In the genomic region with DNA sequence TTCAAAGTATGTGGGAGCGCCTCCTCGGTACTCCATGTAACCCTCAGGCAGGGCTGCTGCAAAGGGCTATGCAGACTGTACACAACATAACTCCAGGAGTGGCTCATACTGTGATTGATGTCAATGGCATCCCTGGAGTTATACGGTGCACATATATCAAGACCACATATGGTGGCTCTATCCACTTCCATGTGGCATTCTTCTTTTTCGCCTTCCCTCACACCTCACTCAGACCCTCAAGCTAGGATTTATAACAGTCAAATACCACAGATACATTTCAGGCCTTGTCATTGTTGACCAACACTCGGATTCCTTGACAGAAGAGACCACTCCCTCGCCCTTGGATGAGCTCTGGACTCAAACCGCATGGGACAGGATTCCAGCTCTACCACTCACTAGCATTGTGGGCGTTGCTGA, we compare ENCODE assay signal across 17 cellular contexts. TPM values are rescaled to one million over a fixed set of nuclear protein-coding genes. Genes with fewer than 3 reads are reported as not detected.
A peak's percentile ranks its signal among the peaks of the same experiment; 100 is the strongest.
DNase-seq lines count a peak whose midpoint lies in the region; ATAC-seq, FAIRE-seq and TF ChIP-seq lines count a peak whose summit lies in the region.
"Had no signal": no experiment of that assay in that cellular context is flagged by ENCODE, and none has a peak within 500 bp of the region (broad histone marks: within the 10 kb centered on the region; RNA-seq: fewer than 3 reads in every experiment).

No MANE protein-coding gene starts in this region.

- DNase-seq in A549 (ENCODE audit: low read depth in 1 of 2, low spot score in 1 of 2) = peak in 1 of 2 experiments; percentile 51
- DNase-seq in HFF-Myc (ENCODE audit: extremely low read depth, low read depth) = peak; percentile 42
- DNase-seq in brain microvascular endothelial cell = peak; percentile 85
- DNase-seq in kidney epithelial cell (ENCODE audit: low read depth) = peak; percentile 19
- no peak for DNase-seq in progenitor cell of endocrine pancreas (ENCODE audit: low spot score, unreplicated experiment)
- no peak for DNase-seq in cardiac septum (ENCODE audit: low spot score)
- no peak for DNase-seq in endothelial cell (ENCODE audit: low spot score)
- DNase-seq: ACHN; activated CD4-positive, alpha-beta T cell treated with anti-CD3 and anti-CD28 coated beads for 1 hour; body of pancreas; NCI-H1048; NCI-H345; stimulated activated CD4-positive, alpha-beta T cell treated with anti-CD3 and anti-CD28 coated beads, Interleukin-2, amount 100 ng/mL, for 24 hours; T-helper 1 cell had no signal

- H3K9me3 ChIP-seq in A549 = no peaks in the 10 kb centered on the region
- H3K9me3 ChIP-seq: body of pancreas had no signal

- in situ Hi-C loops in brain microvascular endothelial cell (cut with HindIII; ENCODE audit: low pct_ligation_motif_present, low sequenced_read_pairs) = no loop called here

- FAIRE-seq in A549 (lab: Jason Lieb, UNC) = no peak

- peaks cover 7% of the 10 kb centered on the region for H3K9me3 Mint-ChIP-seq in progenitor cell of endocrine pancreas (ENCODE audit: low read depth)
- H3K9me3 Mint-ChIP-seq in endothelial cell (ENCODE audit: unreplicated experiment) = no peaks in the 10 kb centered on the region

- H3K4me3 Mint-ChIP-seq in progenitor cell of endocrine pancreas (ENCODE audit: low read depth) (no peak overlapping the region), endothelial cell (ENCODE audit: unreplicated experiment) (no peak overlapping the region)
- H3K4me3 Mint-ChIP-seq: activated T-helper 1 cell treated with anti-CD3 and anti-CD28 coated beads, Interleukin-12 subunit alpha, Interleukin-12 subunit beta, Interleukin-2, Interleukin-4 antibody, amounts not matched to agents 30 ng/mL and 10 ng/mL and 1 ng/mL, durations not matched to agents 14 hours and 24 hours and 36 hours had no signal

- no peak overlapping the region for H3K27ac Mint-ChIP-seq in progenitor cell of endocrine pancreas
- H3K27ac Mint-ChIP-seq in endothelial cell (ENCODE audit: unreplicated experiment) = no peak overlapping the region
- H3K27ac Mint-ChIP-seq: activated T-helper 1 cell treated with anti-CD3 and anti-CD28 coated beads, Interleukin-12 subunit alpha, Interleukin-12 subunit beta, Interleukin-2, Interleukin-4 antibody, amounts not matched to agents 30 ng/mL and 10 ng/mL and 1 ng/mL, durations not matched to agents 14 hours and 24 hours and 36 hours had no signal

- POLR2A ChIA-PET in A549 (lab: Yijun Ruan, JAX) = interaction anchor here (0.8 to 1.0 kb wide), 2 partner anchors 11 to 62 kb away, joined by 3 to 4 read pairs; no protein-coding TSS in a partner anchor

- TF ChIP-seq CTCF in A549 (IDR thresholded peaks at IDR 0.05) = no peak
- TF ChIP-seq CTCF in HFF-Myc (IDR thresholded peaks at IDR 0.05; ENCODE audit: low read depth, low read length, missing control alignments) = no peak
- TF ChIP-seq CTCF in brain microvascular endothelial cell (IDR thresholded peaks at IDR 0.05; ENCODE audit: low read depth, low read length, missing control alignments) = no peak
- no peak for TF ChIP-seq CTCF in kidney epithelial cell (IDR thresholded peaks at IDR 0.05; ENCODE audit: insufficient read depth, low read length, poor library complexity, severe bottlenecking)
- no peak for TF ChIP-seq CTCF in progenitor cell of endocrine pancreas (IDR thresholded peaks at IDR 0.05; ENCODE audit: unreplicated experiment)
- no peak for TF ChIP-seq CTCF in endothelial cell (IDR thresholded peaks at IDR 0.05; ENCODE audit: unreplicated experiment)

- H3K27ac ChIP-seq in A549 (no peak overlapping the region), brain microvascular endothelial cell (no peak overlapping the region)
- H3K27ac ChIP-seq: body of pancreas had no signal

- H3K27me3 ChIP-seq in brain microvascular endothelial cell (replicated peaks) (no peaks in the 10 kb centered on the region), kidney epithelial cell (ENCODE audit: control insufficient read depth, insufficient read depth, low read length) (no peaks in the 10 kb centered on the region)
- H3K27me3 ChIP-seq: body of pancreas had no signal

- H3K4me1 ChIP-seq in A549 = no peaks in the 10 kb centered on the region
- H3K4me1 ChIP-seq: body of pancreas had no signal

- 0 out of 3 replicates have a peak overlapping the region, but pooled peaks have one; percentile 8 for H3K4me2 ChIP-seq in A549

- no peaks in the 10 kb centered on the region for H3K36me3 ChIP-seq in brain microvascular endothelial cell (replicated peaks)
- no peaks in the 10 kb centered on the region for H3K36me3 ChIP-seq in kidney epithelial cell (ENCODE audit: control insufficient read depth, insufficient read depth, low read length)

- CTCF ChIA-PET in A549 (lab: Yijun Ruan, JAX) = interaction anchor here (1.5 kb wide), 1 partner anchor 18 kb away, joined by 3 read pairs; no protein-coding TSS in a partner anchor

- TF ChIP-seq EP300 in A549 (IDR thresholded peaks at IDR 0.05) = no peak

- H3K36me3 Mint-ChIP-seq in progenitor cell of endocrine pancreas (ENCODE audit: insufficient read depth) (no peaks in the 10 kb centered on the region), endothelial cell (ENCODE audit: low read depth, unreplicated experiment) (no peaks in the 10 kb centered on the region)

- H3K4me3 ChIP-seq in A549 (no peak overlapping the region), HFF-Myc (replicated peaks; ENCODE audit: low read depth, low read length) (no peak overlapping the region), brain microvascular endothelial cell (ENCODE audit: low read depth, low read length) (no peak overlapping the region), kidney epithelial cell (ENCODE audit: low read depth, low read length) (no peak overlapping the region)
- H3K4me3 ChIP-seq: body of pancreas had no signal

- intact Hi-C loops in cardiac septum (cut with DNase I) = no loop called here

- peak; percentile 39 to 76; a peak in 4 of 6 replicates for ATAC-seq in A549
- ATAC-seq in GM21619 (IDR thresholded peaks at IDR 0.05; ENCODE audit: unreplicated experiment) = no peak
- ATAC-seq: body of pancreas, HCT116 had no signal

- peaks cover 12% of the 10 kb centered on the region for H3K4me1 Mint-ChIP-seq in progenitor cell of endocrine pancreas (ENCODE audit: low read depth)
- H3K4me1 Mint-ChIP-seq in endothelial cell (ENCODE audit: unreplicated experiment) = no peaks in the 10 kb centered on the region

- H3K27me3 Mint-ChIP-seq in progenitor cell of endocrine pancreas (no peaks in the 10 kb centered on the region), endothelial cell (ENCODE audit: unreplicated experiment) (peaks cover 1% of the 10 kb centered on the region)

- no peak for TF ChIP-seq POLR2A in A549 (IDR thresholded peaks at IDR 0.05; ENCODE audit: low read length)

- no peak for TF ChIP-seq RAD21 in A549 (conservative IDR thresholded peaks at IDR 0.05 in 1 of 2, IDR thresholded peaks at IDR 0.05 in 1 of 2)

- 40% methylated on average over 6 of the region's 8 CpGs for WGBS in A549 (ENCODE audit: missing lambda C conversion rate)

TF ChIP-seq in A549, 52 proteins besides CTCF, POLR2A, EP300 and RAD21 (continues in another document):
- TF ChIP-seq FOSL2 (IDR thresholded peaks at IDR 0.05) (no peak), FOSL2 (CRISPR knock-in tag; IDR thresholded peaks at IDR 0.05) (no peak), ZSCAN20 (CRISPR knock-in tag; IDR thresholded peaks at IDR 0.05) (no peak), KDM1A (IDR thresholded peaks at IDR 0.05; ENCODE audit: low read depth) (no peak), MYC (IDR thresholded peaks at IDR 0.05; ENCODE audit: borderline replicate concordance, low read length) (no peak), PHF8 (IDR thresholded peaks at IDR 0.05; ENCODE audit: borderline replicate concordance, low read depth) (no peak), NPAS2 (CRISPR knock-in tag; IDR thresholded peaks at IDR 0.05; ENCODE audit: borderline replicate concordance) (no peak), CBX2 (IDR thresholded peaks at IDR 0.05; ENCODE audit: borderline replicate concordance, low read depth) (no peak), ESRRA (IDR thresholded peaks at IDR 0.05; ENCODE audit: borderline replicate concordance, low read length) (no peak), NR3C1 (IDR thresholded peaks at IDR 0.05) (no peak), RARB (CRISPR knock-in tag; IDR thresholded peaks at IDR 0.05) (no peak)
- TF ChIP-seq, protein P1, sequence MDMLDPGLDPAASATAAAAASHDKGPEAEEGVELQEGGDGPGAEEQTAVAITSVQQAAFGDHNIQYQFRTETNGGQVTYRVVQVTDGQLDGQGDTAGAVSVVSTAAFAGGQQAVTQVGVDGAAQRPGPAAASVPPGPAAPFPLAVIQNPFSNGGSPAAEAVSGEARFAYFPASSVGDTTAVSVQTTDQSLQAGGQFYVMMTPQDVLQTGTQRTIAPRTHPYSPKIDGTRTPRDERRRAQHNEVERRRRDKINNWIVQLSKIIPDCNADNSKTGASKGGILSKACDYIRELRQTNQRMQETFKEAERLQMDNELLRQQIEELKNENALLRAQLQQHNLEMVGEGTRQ (IDR thresholded peaks at IDR 0.05) = no peak
- TF ChIP-seq, protein P2, sequence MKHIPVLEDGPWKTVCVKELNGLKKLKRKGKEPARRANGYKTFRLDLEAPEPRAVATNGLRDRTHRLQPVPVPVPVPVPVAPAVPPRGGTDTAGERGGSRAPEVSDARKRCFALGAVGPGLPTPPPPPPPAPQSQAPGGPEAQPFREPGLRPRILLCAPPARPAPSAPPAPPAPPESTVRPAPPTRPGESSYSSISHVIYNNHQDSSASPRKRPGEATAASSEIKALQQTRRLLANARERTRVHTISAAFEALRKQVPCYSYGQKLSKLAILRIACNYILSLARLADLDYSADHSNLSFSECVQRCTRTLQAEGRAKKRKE (CRISPR knock-in tag; IDR thresholded peaks at IDR 0.05; ENCODE audit: low read depth) = no peak

RNA-seq across cellular contexts. Expression of a gene that starts 11.3 kb away (rescaled TPM):
- polyA plus RNA-seq in A549 (2011; rRNA removed) (13.5 and 17.1 TPM in 2 replicates), A549 (2017; fragmentation: RNase III; extraction: RNeasy Plus Mini Kit Qiagen cat#74134 plus additional on column Dnase treatment) (9.2 to 10.4 TPM (median 9.4 TPM) in 3 replicates)
- polyA plus RNA-seq in A549 (2012; cell fraction: cytosol; rRNA removed) = 4.1 and 5.5 TPM in 2 replicates
- polyA plus RNA-seq in A549 (2012; cell fraction: nucleus; rRNA removed) = 2.0 and 3.3 TPM in 2 replicates
- 5.5 and 5.7 TPM in 2 replicates for polyA minus RNA-seq in A549 (2011; rRNA and poly(A)+ RNA removed)
- total RNA-seq in kidney epithelial cell (20.9 and 23.0 TPM in 2 replicates), progenitor cell of endocrine pancreas (33.6 and 36.0 TPM in 2 replicates), cardiac septum (24.1 TPM), endothelial cell (ENCODE audit: unreplicated experiment) (17.1 TPM)

Comparison
In these comparisons a context has a peak if more than half of its experiments do, and no peak if none do; other contexts are left out.
1. DNase-seq: peak in HFF-Myc (single experiment), brain microvascular endothelial cell (single experiment) and kidney epithelial cell (single experiment); none in progenitor cell of endocrine pancreas (single experiment), cardiac septum (single experiment) and endothelial cell (single experiment).